In the genomic region with DNA sequence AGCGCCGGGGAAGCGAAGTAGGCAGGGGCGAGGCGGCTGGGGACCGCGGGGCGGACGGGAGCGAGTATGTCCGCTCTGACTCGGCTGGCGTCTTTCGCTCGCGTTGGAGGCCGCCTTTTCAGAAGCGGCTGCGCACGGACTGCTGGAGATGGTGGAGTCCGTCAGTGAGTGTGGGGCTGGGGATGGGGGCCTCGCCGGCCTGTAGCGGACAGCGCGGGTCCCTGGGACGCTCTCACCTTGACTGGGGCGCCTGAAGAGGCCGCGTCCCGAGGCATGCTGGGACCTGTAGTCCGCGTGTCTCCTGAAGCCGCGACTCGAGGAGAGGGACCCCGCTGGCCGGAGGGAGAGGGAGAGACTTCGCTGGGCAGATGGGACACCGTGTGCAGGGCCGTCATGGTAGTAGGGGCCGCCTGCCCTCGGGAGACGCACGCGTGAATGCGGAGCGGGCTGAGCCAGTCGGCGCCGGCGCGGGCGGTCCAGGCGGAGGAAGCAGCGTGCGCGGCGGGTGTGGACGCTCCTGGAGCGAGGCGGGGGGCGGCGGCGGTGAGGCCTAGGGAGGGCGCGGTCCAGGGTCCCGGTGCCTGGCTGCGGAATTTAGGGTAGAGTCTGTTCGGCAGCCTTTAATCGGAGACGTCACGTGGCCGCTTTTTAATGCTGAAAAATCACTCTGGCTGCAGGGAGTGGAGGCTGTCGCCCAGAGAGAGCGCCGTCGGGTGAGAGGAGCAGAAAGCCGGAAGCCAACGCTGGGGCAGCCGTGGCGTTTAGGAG, we compare ENCODE assay signal across 8 cellular contexts. TPM values are rescaled to one million over a fixed set of nuclear protein-coding genes. Genes with fewer than 3 reads are reported as not detected.
DNase-seq lines count a peak whose midpoint lies in the region; ATAC-seq, FAIRE-seq and TF ChIP-seq lines count a peak whose summit lies in the region.

A gene (plus strand): TSS at position 30 of the 768 bp plus-strand sequence. CDS start 37 bp downstream, at position 67.

- H3K9me3 ChIP-seq in tibial artery, result no peaks in the 10 kb centered on the region

- H3K36me3 ChIP-seq in GM06990 (ENCODE audit: control insufficient read depth, insufficient read depth, low read length), result no peaks in the 10 kb centered on the region; the same call in 1 of the 2 replicates
- H3K36me3 ChIP-seq in tibial artery, result peaks cover 0 to 21% (median 0%) of the 10 kb centered on the region in 3 donors

- H3K9me3 Mint-ChIP-seq in activated naive CD8-positive, alpha-beta T cell treated with anti-CD3 and anti-CD28 coated beads, Interleukin-2, amount 10 ng/mL, durations not matched to agents 7 days and 5 days, result no peaks in the 10 kb centered on the region
- no peaks in the 10 kb centered on the region for H3K9me3 Mint-ChIP-seq in osteocyte (ENCODE audit: unreplicated experiment)

- in situ Hi-C loops in SK-MEL-5 (cut with HindIII; ENCODE audit: low pct_unique_long_range_greater_than_20kb, low sequenced_read_pairs), result no loop called here

- POLR2A ChIA-PET in activated naive CD8-positive, alpha-beta T cell treated with anti-CD3 and anti-CD28 coated beads, Interleukin-2, amount 10 ng/mL, durations not matched to agents 7 days and 5 days (lab: Charles Lee), result interaction anchor here (0.9 to 1.3 kb wide), 5 partner anchors 9 to 44 kb away, joined by 3 to 6 read pairs (median 3); a partner anchor contains a TSS

- peak within 1 kb of the TSS; percentile 85 to 95 for H3K27ac ChIP-seq in tibial artery

- H3K27ac Mint-ChIP-seq in activated naive CD8-positive, alpha-beta T cell treated with anti-CD3 and anti-CD28 coated beads, Interleukin-2, amount 10 ng/mL, durations not matched to agents 7 days and 5 days, result peak within 1 kb of the TSS; percentile 94
- peak within 1 kb of the TSS; percentile 99 for H3K27ac Mint-ChIP-seq in osteocyte (ENCODE audit: unreplicated experiment)

- no peaks in the 10 kb centered on the region for H3K27me3 Mint-ChIP-seq in activated naive CD8-positive, alpha-beta T cell treated with anti-CD3 and anti-CD28 coated beads, Interleukin-2, amount 10 ng/mL, durations not matched to agents 7 days and 5 days
- H3K27me3 Mint-ChIP-seq in osteocyte (ENCODE audit: unreplicated experiment), result no peaks in the 10 kb centered on the region

- peak within 1 kb of the TSS; percentile 90 for H3K4me3 Mint-ChIP-seq in activated naive CD8-positive, alpha-beta T cell treated with anti-CD3 and anti-CD28 coated beads, Interleukin-2, amount 10 ng/mL, durations not matched to agents 7 days and 5 days
- H3K4me3 Mint-ChIP-seq in osteocyte (ENCODE audit: unreplicated experiment), result peak within 1 kb of the TSS; percentile 99

- intact Hi-C loops in head of caudate nucleus (cut with DNase I), result loop anchor here (2.0 kb wide), 1 partner anchor 22 kb away; no protein-coding TSS in a partner anchor
- intact Hi-C loops in tibial artery (cut with DNase I; ENCODE audit: low total_unique reads), result no loop called here

- peaks cover 0 to 25% (median 15%) of the 10 kb centered on the region in 4 donors for H3K4me1 ChIP-seq in tibial artery

- H3K27me3 ChIP-seq in GM06990 (replicated peaks; ENCODE audit: control insufficient read depth, insufficient read depth, low read length) (no peaks in the 10 kb centered on the region), tibial artery (no peaks in the 10 kb centered on the region)

- peak within 1 kb of the TSS; percentile 73 for H3K4me3 ChIP-seq in GM06990 (replicated peaks; ENCODE audit: low read depth, low read length)
- H3K4me3 ChIP-seq in LNCaP clone FGC (ENCODE audit: low read depth, low read length), result peak within 1 kb of the TSS; percentile 84
- peak within 1 kb of the TSS; percentile 66 to 95 for H3K4me3 ChIP-seq in tibial artery

- H3K4me1 Mint-ChIP-seq in activated naive CD8-positive, alpha-beta T cell treated with anti-CD3 and anti-CD28 coated beads, Interleukin-2, amount 10 ng/mL, durations not matched to agents 7 days and 5 days, result peaks cover 21% of the 10 kb centered on the region
- H3K4me1 Mint-ChIP-seq in osteocyte (ENCODE audit: unreplicated experiment), result peaks cover 24% of the 10 kb centered on the region

- peak; percentile 89 for ATAC-seq in activated naive CD8-positive, alpha-beta T cell treated with anti-CD3 and anti-CD28 coated beads, Interleukin-2, amount 10 ng/mL, durations not matched to agents 7 days and 5 days (ENCODE audit: low read depth)

- FAIRE-seq in H54 (lab: Jason Lieb, UNC), result no peak

- DNase-seq in GM06990 (ENCODE audit: extremely low read depth, insufficient read length) (peak; percentile 95), H54 (ENCODE audit: insufficient read length, low spot score) (peak; percentile 77), LNCaP clone FGC (ENCODE audit: low read depth) (peak; percentile 44), SK-MEL-5 (ENCODE audit: low read depth, low spot score) (peak; percentile 87), head of caudate nucleus (peak in 41 of 42 donors; percentile 72 to 93 (median 86)), osteocyte (ENCODE audit: extremely low spot score, unreplicated experiment) (peak; percentile 97), tibial artery (peak; percentile 68 to 80)
- DNase-seq in activated naive CD8-positive, alpha-beta T cell treated with anti-CD3 and anti-CD28 coated beads, Interleukin-2, amount 10 ng/mL, durations not matched to agents 7 days and 5 days, result peak; percentile 94

- H3K36me3 Mint-ChIP-seq in activated naive CD8-positive, alpha-beta T cell treated with anti-CD3 and anti-CD28 coated beads, Interleukin-2, amount 10 ng/mL, durations not matched to agents 7 days and 5 days, result peaks cover 8% of the 10 kb centered on the region
- H3K36me3 Mint-ChIP-seq in osteocyte (ENCODE audit: unreplicated experiment), result peaks cover 3% of the 10 kb centered on the region

- TF ChIP-seq CTCF in GM06990 (IDR thresholded peaks at IDR 0.05; ENCODE audit: insufficient read depth, low read length, poor library complexity, severe bottlenecking) (peak; percentile 2), LNCaP clone FGC (IDR thresholded peaks at IDR 0.05; ENCODE audit: control insufficient read depth, extremely low read depth, insufficient read depth) (no peak), osteocyte (IDR thresholded peaks at IDR 0.05) (no peak), tibial artery (IDR thresholded peaks at IDR 0.05) (peak in 1 of 2 experiments; percentile 14)

- TF ChIP-seq POLR2A in H54 (IDR thresholded peaks at IDR 0.05; ENCODE audit: low read depth, low read length), result peak; percentile 85

RNA-seq across cellular contexts. Expression of the gene that starts here (rescaled TPM):
- total RNA-seq in SK-MEL-5 (2014; rRNA removed; shearing (Covaris generic)), result 230 and 286 TPM in 2 replicates
- polyA plus RNA-seq in SK-MEL-5 (2015; cell fraction: cytosol; rRNA removed), result 287 and 528 TPM in 2 replicates
- polyA plus RNA-seq in SK-MEL-5 (2015; cell fraction: nucleus; rRNA removed), result 44.7 and 103 TPM in 2 replicates
- 100 to 1,000 TPM; 138 to 157 TPM for total RNA-seq in activated naive CD8-positive, alpha-beta T cell treated with anti-CD3 and anti-CD28 coated beads, Interleukin-2, amount 10 ng/mL, durations not matched to agents 7 days and 5 days
- total RNA-seq in osteocyte, result 177 and 184 TPM in 2 replicates

Comparison
In these comparisons a context has a peak if more than half of its experiments do, and no peak if none do; other contexts are left out.
1. Peak in every context shown above with its lines: DNase-seq, ATAC-seq, H3K4me3 ChIP-seq and H3K27ac ChIP-seq.
2. DNase-seq: peak in every context shown above with its lines; median percentile 97 in osteocyte; 95 in GM06990; 94 in activated naive CD8-positive, alpha-beta T cell treated with anti-CD3 and anti-CD28 coated beads, Interleukin-2, amount 10 ng/mL, durations not matched to agents 7 days and 5 days; 87 in SK-MEL-5; 86 in head of caudate nucleus; 77 in H54; 74 in tibial artery; 44 in LNCaP clone FGC.